In the genomic region with DNA sequence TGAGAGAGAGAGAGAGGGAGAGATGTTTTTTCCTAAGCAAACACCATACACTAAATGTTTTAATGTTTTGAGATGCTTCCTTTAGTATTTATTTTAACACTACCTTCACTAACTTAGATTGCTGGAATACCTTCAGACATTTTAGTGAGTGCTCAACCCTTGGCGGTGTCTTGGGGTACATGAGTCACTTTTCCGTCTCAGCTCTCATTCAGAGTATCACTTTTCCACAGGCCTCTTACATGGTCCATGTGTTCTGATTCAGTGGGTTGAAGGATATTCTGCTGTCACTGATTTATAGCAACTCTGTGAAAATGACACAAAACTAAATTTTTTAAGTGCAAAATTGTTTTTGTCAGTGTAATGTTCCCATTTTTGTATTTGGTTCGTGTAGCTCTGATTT, we compare ENCODE assay signal across 26 cellular contexts.
"Had no signal": no experiment of that assay in that cellular context is flagged by ENCODE, and none has a peak within 500 bp of the region (broad histone marks: within the 10 kb centered on the region; RNA-seq: fewer than 3 reads in every experiment).

No MANE protein-coding gene starts in this region.

- H3K4me3 ChIP-seq: left ventricle myocardium inferior, lung, mucosa of descending colon, pancreas, right atrium auricular region, right lobe of liver, smooth muscle cell, tibial nerve, uterus had no signal

- H3K4me1 ChIP-seq: left ventricle myocardium inferior, pancreas, right atrium auricular region, right lobe of liver, tibial nerve, uterus had no signal

- DNase-seq: hypothalamus; immature natural killer cell; kidney; left colon; left ventricle myocardium inferior; mesendoderm; mucosa of descending colon; naive thymus-derived CD8-positive, alpha-beta T cell; nucleus accumbens; pancreas; posterior cingulate gyrus; right lobe of liver; stimulated activated CD4-positive, alpha-beta T cell treated with anti-CD3 and anti-CD28 coated beads, Interleukin-1b, Interleukin-23, amount 100 ng/mL, for 48 hours; stimulated activated CD4-positive, alpha-beta T cell treated with anti-CD3 and anti-CD28 coated beads, Interleukin-2, amount 100 ng/mL, for 48 hours; stimulated activated CD4-positive, alpha-beta T cell treated with anti-CD3 and anti-CD28 coated beads, Interleukin-4, amount 100 ng/mL, for 4 hours; stimulated activated CD8-positive, alpha-beta memory T cell treated with anti-CD3 and anti-CD28 coated beads, Interleukin-4, amount 100 ng/mL, for 48 hours; stimulated activated naive CD4-positive, alpha-beta T cell treated with Interleukin-2 at 50 U/mL for 16 hours; stimulated activated naive CD8-positive, alpha-beta T cell treated with anti-CD3 and anti-CD28 coated beads, Interleukin-15, amount 100 ng/mL, for 72 hours; substantia nigra; uterus had no signal

- H3K9me3 ChIP-seq: left ventricle myocardium inferior, mucosa of descending colon, pancreas, right atrium auricular region, right lobe of liver, tibial nerve, uterus had no signal

- H3K27me3 ChIP-seq: pancreas, right atrium auricular region, right lobe of liver, tibial nerve, uterus had no signal

- H3K27ac ChIP-seq: left ventricle myocardium inferior, pancreas, right atrium auricular region, right lobe of liver, tibial nerve, uterus had no signal

- FAIRE-seq: islet of Langerhans, kidney, pancreas had no signal

- H3K36me3 ChIP-seq: left ventricle myocardium inferior, pancreas, right atrium auricular region, right lobe of liver, tibial nerve, uterus had no signal

- ATAC-seq: left colon; mucosa of descending colon; naive thymus-derived CD8-positive, alpha-beta T cell; pancreas; right lobe of liver; stimulated activated memory B cell treated with anti-CD40 and anti-IgM and Interleukin-4, amounts not matched to agents 10 μg/mL and 1 μg/mL and 100 μg/mL, for 72 hours; stimulated activated naive CD8-positive, alpha-beta T cell treated with anti-CD3 and anti-CD28 coated beads, Interleukin-15, amount 100 ng/mL, for 72 hours had no signal
